In the genomic region with DNA sequence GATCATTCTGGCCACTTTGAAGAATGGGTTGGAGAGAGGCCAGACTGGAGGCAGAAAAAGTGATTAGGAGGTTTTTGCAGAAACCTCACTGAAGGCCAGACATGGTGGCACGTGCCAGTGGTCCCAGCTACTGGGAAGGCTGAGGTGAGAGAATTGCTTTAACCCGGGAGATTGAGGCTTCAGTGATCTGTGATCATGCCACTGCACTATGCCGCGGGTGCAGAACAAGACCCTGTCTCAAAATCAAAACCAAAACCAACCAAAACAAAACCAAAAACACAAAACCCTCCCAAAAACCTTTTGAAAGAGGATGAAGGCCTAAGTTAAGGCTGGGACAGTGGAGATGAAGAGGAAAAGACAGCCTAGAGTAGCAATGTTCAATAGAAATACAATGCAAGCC, we compare ENCODE assay signal across 29 cellular contexts.
"Had no signal": no experiment of that assay in that cellular context is flagged by ENCODE, and none has a peak within 500 bp of the region (broad histone marks: within the 10 kb centered on the region; RNA-seq: fewer than 3 reads in every experiment).

No MANE protein-coding gene starts in this region.

- H3K79me2 ChIP-seq: hepatocyte, parathyroid adenoma had no signal

- H3K4me3 ChIP-seq: dorsolateral prefrontal cortex, esophagus muscularis mucosa, gastroesophageal sphincter, heart left ventricle, hepatocyte, lower lobe of right lung, right lobe of liver, thoracic aorta, tibial nerve, upper lobe of left lung had no signal

- ATAC-seq: foreskin keratinocyte; gastroesophageal sphincter; heart left ventricle; left colon; left ventricle myocardium superior; lower lobe of right lung; naive thymus-derived CD8-positive, alpha-beta T cell; stimulated activated naive B cell treated with anti-CD40 and anti-IgM and Interleukin-4, amounts not matched to agents 10 μg/mL and 1 μg/mL and 100 μg/mL, for 72 hours had no signal

- FAIRE-seq: colon, islet of Langerhans, small intestine, urothelium cell line had no signal

- H2AFZ ChIP-seq: hepatocyte, parathyroid adenoma had no signal

- H3K9me3 Mint-ChIP-seq: endodermal cell had no signal

- H3K4me1 ChIP-seq: esophagus muscularis mucosa, gastroesophageal sphincter, heart left ventricle, lower lobe of right lung, parathyroid adenoma, right lobe of liver, tibial nerve, upper lobe of left lung had no signal

- H3K9me3 ChIP-seq: gastroesophageal sphincter, lower lobe of right lung, neutrophil, right lobe of liver, thoracic aorta, upper lobe of left lung had no signal

- H3K27ac Mint-ChIP-seq: endodermal cell; progenitor cell of endocrine pancreas; stimulated activated naive B cell treated with anti-CD40 and anti-IgM and Interleukin-4, amounts not matched to agents 10 μg/mL and 1 μg/mL and 100 μg/mL, for 72 hours; stimulated activated naive CD8-positive, alpha-beta T cell treated with anti-CD3 and anti-CD28 coated beads, Interleukin-15, Interleukin-2, amounts not matched to agents 100 ng/mL and 50 ng/mL, for 24 hours had no signal

- H3K36me3 ChIP-seq: esophagus muscularis mucosa, gastroesophageal sphincter, heart left ventricle, lower lobe of right lung, neutrophil, right lobe of liver, thoracic aorta, tibial nerve, upper lobe of left lung had no signal

- H3K9ac ChIP-seq: parathyroid adenoma had no signal

- H3K27me3 Mint-ChIP-seq: naive thymus-derived CD8-positive, alpha-beta T cell; progenitor cell of endocrine pancreas; stimulated activated naive B cell treated with anti-CD40 and anti-IgM and Interleukin-4, amounts not matched to agents 10 μg/mL and 1 μg/mL and 100 μg/mL, for 72 hours; stimulated activated naive CD8-positive, alpha-beta T cell treated with anti-CD3 and anti-CD28 coated beads, Interleukin-15, Interleukin-2, amounts not matched to agents 100 ng/mL and 50 ng/mL, for 24 hours had no signal

- H3K4me3 Mint-ChIP-seq: endodermal cell; naive thymus-derived CD8-positive, alpha-beta T cell; neural crest cell; stimulated activated naive B cell treated with anti-CD40 and anti-IgM and Interleukin-4, amounts not matched to agents 10 μg/mL and 1 μg/mL and 100 μg/mL, for 72 hours; stimulated activated naive CD8-positive, alpha-beta T cell treated with anti-CD3 and anti-CD28 coated beads, Interleukin-15, Interleukin-2, amounts not matched to agents 100 ng/mL and 50 ng/mL, for 24 hours had no signal

- H3K4me2 ChIP-seq: hepatocyte had no signal

- DNase-seq: dorsolateral prefrontal cortex; effector CD4-positive, alpha-beta T cell; endodermal cell; foreskin keratinocyte; heart left ventricle; kidney glomerular epithelial cell; left colon; left ventricle myocardium superior; lower lobe of right lung; naive thymus-derived CD8-positive, alpha-beta T cell; right lobe of liver; small intestine; stimulated activated CD4-positive, alpha-beta T cell treated with anti-CD3 and anti-CD28 coated beads, Interleukin-15, amount 100 ng/mL, for 24 hours; stimulated activated CD4-positive, alpha-beta T cell treated with anti-CD3 and anti-CD28 coated beads, Interleukin-2, amount 100 ng/mL, for 48 hours; stimulated activated naive B cell treated with anti-CD40 and anti-IgM and Interleukin-4, amounts not matched to agents 10 μg/mL and 1 μg/mL and 100 μg/mL, for 72 hours; upper lobe of left lung had no signal

- H3K27me3 ChIP-seq: dorsolateral prefrontal cortex, esophagus muscularis mucosa, foreskin keratinocyte, gastroesophageal sphincter, heart left ventricle, hepatocyte, neutrophil, right lobe of liver, tibial nerve, upper lobe of left lung had no signal

- H3K4me1 Mint-ChIP-seq: neural crest cell had no signal

- H3K27ac ChIP-seq: dorsolateral prefrontal cortex, esophagus muscularis mucosa, foreskin keratinocyte, gastroesophageal sphincter, heart left ventricle, hepatocyte, lower lobe of right lung, neutrophil, parathyroid adenoma, right lobe of liver, thoracic aorta, tibial nerve, upper lobe of left lung had no signal
